Comparison of ENCODE assay signal across 9 cellular contexts in genomic region chr3:42476225-42477160, GRCh38. TPM values are rescaled to one million over a fixed set of nuclear protein-coding genes. Genes with fewer than 3 reads are reported as not detected.
DNase-seq lines count a peak whose midpoint lies in the region; TF ChIP-seq lines count a peak whose summit lies in the region.
"Had no signal": no experiment of that assay in that cellular context is flagged by ENCODE, and none has a peak within 500 bp of the region (broad histone marks: within the 10 kb centered on the region; RNA-seq: fewer than 3 reads in every experiment).

No MANE protein-coding gene starts in this region.

- H3K36me3 ChIP-seq in esophagus (ENCODE audit: control insufficient read depth in 2 of 2, insufficient read depth in 2 of 2, low read length in 1 of 2) (no peaks in the 10 kb centered on the region), mesendoderm (ENCODE audit: control insufficient read depth, insufficient read depth, low read length) (no peaks in the 10 kb centered on the region)

- H3K36me3 Mint-ChIP-seq in osteocyte (ENCODE audit: unreplicated experiment) = peaks cover 7% of the 10 kb centered on the region

- H3K4me1 Mint-ChIP-seq in osteocyte (ENCODE audit: unreplicated experiment) = peaks cover 30% of the 10 kb centered on the region

- peaks cover 3 to 16% of the 10 kb centered on the region in 2 donors for H3K4me1 ChIP-seq in esophagus (ENCODE audit: control insufficient read depth in 2 of 2, insufficient read depth in 2 of 2, low read length in 1 of 2)
- H3K4me1 ChIP-seq in mesendoderm (ENCODE audit: control insufficient read depth, low read depth, low read length) = no peaks in the 10 kb centered on the region

- peak overlapping the region; percentile 49 for H3K27ac Mint-ChIP-seq in osteocyte (ENCODE audit: unreplicated experiment)

- H3K27ac ChIP-seq in esophagus (ENCODE audit: low read depth in 2 of 2, low read length in 1 of 2) (peak overlapping the region; percentile 50 to 82), mesendoderm (ENCODE audit: low read depth, low read length) (no peak overlapping the region)

- peaks cover 8% of the 10 kb centered on the region for H3K9me3 Mint-ChIP-seq in osteocyte (ENCODE audit: unreplicated experiment)

- no peak overlapping the region for H2BK120ac ChIP-seq in mesendoderm (ENCODE audit: low read depth, low read length)

- no peak overlapping the region for H3K4me2 ChIP-seq in mesendoderm (ENCODE audit: low read length)

- H3K9me3 ChIP-seq in esophagus (ENCODE audit: control insufficient read depth in 2 of 2, insufficient read depth in 1 of 2, low read depth in 1 of 2, low read length in 1 of 2) = peaks cover 0 to 6% of the 10 kb centered on the region in 2 donors

- no peak overlapping the region for H3K4me3 Mint-ChIP-seq in osteocyte (ENCODE audit: unreplicated experiment)

- H3K23ac ChIP-seq in mesendoderm (ENCODE audit: low read length) = no peak overlapping the region

- H2AK5ac ChIP-seq in mesendoderm (ENCODE audit: low read length) = no peak overlapping the region

- H3K79me1 ChIP-seq in mesendoderm (ENCODE audit: low read length) = no peaks in the 10 kb centered on the region

- H4K8ac ChIP-seq in mesendoderm (ENCODE audit: low read depth, low read length) = no peak overlapping the region

- 39 to 42% methylated on average over 8 of the region's 8 CpGs for WGBS in esophagus, 2 donors
- WGBS in mesendoderm (ENCODE audit: extremely low coverage, insufficient coverage, low lambda C conversion rate) = no CpG with 5 or more reads among the region's 8 CpGs

- H3K9ac ChIP-seq in mesendoderm (ENCODE audit: low read length) = no peak overlapping the region

- H3K4me3 ChIP-seq in esophagus (ENCODE audit: low read depth in 1 of 2, low read length in 2 of 2) = no peak overlapping the region
- H3K4me3 ChIP-seq in mesendoderm (ENCODE audit: low read length) = no peak overlapping the region

- H3K56ac ChIP-seq in mesendoderm (ENCODE audit: low read length) = no peak overlapping the region

- H3K18ac ChIP-seq in mesendoderm (ENCODE audit: low read length) = no peak overlapping the region

- H4K5ac ChIP-seq in mesendoderm (ENCODE audit: low read length) = no peak overlapping the region

- TF ChIP-seq CTCF in osteocyte (IDR thresholded peaks at IDR 0.05) = no peak

- H3K4ac ChIP-seq in mesendoderm (ENCODE audit: low read depth, low read length) = no peak overlapping the region

- H3K79me2 ChIP-seq in mesendoderm (ENCODE audit: control insufficient read depth, insufficient read depth, low read length) = no peaks in the 10 kb centered on the region

- DNase-seq in Daoy (ENCODE audit: low read depth) = peak; percentile 65
- DNase-seq in NCI-H69 (lab: John Stamatoyannopoulos, UW) = peak; percentile 85
- no peak for DNase-seq in osteocyte (ENCODE audit: extremely low spot score, unreplicated experiment)
- no peak for DNase-seq in NK-92 treated with Interleukin-12 subunit alpha and Interleukin-12 subunit beta, amount 100 ng/mL, for 24 hours (lab: John Stamatoyannopoulos, UW)
- DNase-seq in glomerular visceral epithelial cell (ENCODE audit: extremely low spot score) = no peak
- no peak for DNase-seq in NCI-H774 (lab: John Stamatoyannopoulos, UW)
- DNase-seq in mesendoderm = no peak
- DNase-seq: stimulated activated CD4-positive, alpha-beta T cell treated with anti-CD3 and anti-CD28 coated beads, Interleukin-4, amount 100 ng/mL, for 1 hour had no signal

- peaks cover 15% of the 10 kb centered on the region for H3K27me3 Mint-ChIP-seq in osteocyte (ENCODE audit: unreplicated experiment)

- H2BK5ac ChIP-seq in mesendoderm (ENCODE audit: low read length) = no peak overlapping the region

- H3K27me3 ChIP-seq in esophagus (ENCODE audit: control insufficient read depth in 1 of 2, insufficient read depth in 2 of 2, low read length in 2 of 2) (no peaks in the 10 kb centered on the region), mesendoderm (ENCODE audit: insufficient read depth, low read length, poor library complexity) (no peaks in the 10 kb centered on the region)

- no peak overlapping the region for H2BK15ac ChIP-seq in mesendoderm (replicated peaks; ENCODE audit: low read depth)

RNA-seq across cellular contexts. Expression of gene VIPR1, which starts 25.9 kb away (rescaled TPM):
- 19.3 and 31.7 TPM in 2 replicates for total RNA-seq in Daoy (2014; rRNA removed; shearing (Covaris generic))
- 1 to 10 TPM; 3.6 to 7.0 TPM for polyA plus RNA-seq in esophagus
- 8.9 and 9.2 TPM in 2 replicates for total RNA-seq in osteocyte
- polyA plus RNA-seq in mesendoderm (2013, experiment 1 of 2) = 2.8 TPM
- polyA plus RNA-seq in mesendoderm (2013, experiment 2 of 2) = 2.9 TPM

Comparison
In these comparisons a context has a peak if more than half of its experiments do, and no peak if none do; other contexts are left out.
1. DNase-seq: peak in Daoy (single experiment) and NCI-H69 (single experiment); none in osteocyte (single experiment), NK-92 treated with Interleukin-12 subunit alpha and Interleukin-12 subunit beta, amount 100 ng/mL, for 24 hours (single experiment), glomerular visceral epithelial cell (single experiment), NCI-H774 (single experiment) and mesendoderm (single experiment).